1 cellular context compared by ENCODE assay signal in the genomic region with DNA sequence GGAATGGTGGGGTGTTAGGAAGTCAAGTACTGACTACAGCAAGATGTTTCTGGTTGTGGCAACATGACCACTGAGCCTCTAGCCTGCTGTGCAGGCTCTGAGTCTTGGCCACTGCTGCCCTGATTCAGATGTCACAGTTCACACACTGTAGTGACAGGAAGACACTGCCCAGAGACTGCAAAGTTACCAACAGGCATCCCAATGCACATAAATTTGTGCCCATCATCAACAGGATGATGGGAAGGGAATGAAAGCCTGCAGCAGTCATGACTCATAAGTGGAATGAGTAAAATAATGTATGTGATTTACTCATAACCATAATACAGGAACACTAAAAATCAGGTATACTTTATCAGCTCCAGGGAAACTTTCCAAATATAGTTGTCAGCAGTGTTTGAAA.
TF ChIP-seq lines count a peak whose summit lies in the region.

No MANE protein-coding gene starts in this region.

TF ChIP-seq in H1, 55 proteins besides CTCF, POLR2A, EP300 and RAD21:
- TF ChIP-seq KDM1A (IDR thresholded peaks at IDR 0.05; ENCODE audit: borderline replicate concordance, low read length) (no peak), CEBPB (IDR thresholded peaks at IDR 0.05; ENCODE audit: low read depth, low read length) (no peak), HDAC6 (IDR thresholded peaks at IDR 0.05; ENCODE audit: low read depth, low read length) (no peak), RBBP5 (IDR thresholded peaks at IDR 0.05; ENCODE audit: borderline replicate concordance, low read depth, low read length) (no peak), SP1 (IDR thresholded peaks at IDR 0.05; ENCODE audit: low read depth, low read length) (no peak), RXRA (IDR thresholded peaks at IDR 0.05; ENCODE audit: insufficient read depth, low read depth, low read length) (no peak)
